In genomic region chr1:230463760-230464159, GRCh38 we compare ENCODE assay signal across 20 cellular contexts. TPM values are rescaled to one million over a fixed set of nuclear protein-coding genes. Genes with fewer than 3 reads are reported as not detected.
"Had no signal": no experiment of that assay in that cellular context is flagged by ENCODE, and none has a peak within 500 bp of the region (broad histone marks: within the 10 kb centered on the region; RNA-seq: fewer than 3 reads in every experiment).

No MANE protein-coding gene starts in this region.

- H3K27me3 ChIP-seq: dorsolateral prefrontal cortex, hepatocyte, ovary, right lobe of liver, thyroid gland had no signal

- H3K4me1 ChIP-seq: psoas muscle, right lobe of liver, suprapubic skin, thyroid gland had no signal

- DNase-seq: dorsolateral prefrontal cortex; effector CD4-positive, alpha-beta T cell; kidney; natural killer cell; occipital lobe; ovary; posterior cingulate gyrus; right lobe of liver; small intestine; stimulated activated CD4-positive, alpha-beta T cell treated with anti-CD3 and anti-CD28 coated beads, Interleukin-1b, Interleukin-23, amount 100 ng/mL, for 48 hours; stimulated activated CD4-positive, alpha-beta T cell treated with anti-CD3 and anti-CD28 coated beads, Interleukin-4, amount 100 ng/mL, for 1 hour; stimulated activated CD8-positive, alpha-beta memory T cell treated with anti-CD3 and anti-CD28 coated beads, Interleukin-4, amount 100 ng/mL, for 48 hours; stimulated activated naive CD4-positive, alpha-beta T cell; stimulated activated naive CD8-positive, alpha-beta T cell treated with anti-CD3 and anti-CD28 coated beads, Interleukin-15, amount 100 ng/mL, for 72 hours; thyroid gland had no signal

- H3K9me3 ChIP-seq: ovary, psoas muscle, right lobe of liver, suprapubic skin, thyroid gland had no signal

- H3K4me3 ChIP-seq: dorsolateral prefrontal cortex, hepatocyte, lung, ovary, psoas muscle, right lobe of liver, suprapubic skin, thyroid gland had no signal

- ATAC-seq: natural killer cell; right lobe of liver; stimulated activated naive CD8-positive, alpha-beta T cell treated with anti-CD3 and anti-CD28 coated beads, Interleukin-15, amount 100 ng/mL, for 72 hours had no signal

- H3K36me3 ChIP-seq: ovary, right lobe of liver, suprapubic skin, thyroid gland had no signal

- H3K27ac ChIP-seq: hepatocyte, ovary, psoas muscle, right lobe of liver, suprapubic skin, thyroid gland had no signal

RNA-seq across cellular contexts. Expression of gene PGBD5, which starts 37.6 kb away (rescaled TPM):
- total RNA-seq: fibroblast of villous mesenchyme had no signal
